Comparison of ENCODE assay signal across 12 cellular contexts in the genomic region with DNA sequence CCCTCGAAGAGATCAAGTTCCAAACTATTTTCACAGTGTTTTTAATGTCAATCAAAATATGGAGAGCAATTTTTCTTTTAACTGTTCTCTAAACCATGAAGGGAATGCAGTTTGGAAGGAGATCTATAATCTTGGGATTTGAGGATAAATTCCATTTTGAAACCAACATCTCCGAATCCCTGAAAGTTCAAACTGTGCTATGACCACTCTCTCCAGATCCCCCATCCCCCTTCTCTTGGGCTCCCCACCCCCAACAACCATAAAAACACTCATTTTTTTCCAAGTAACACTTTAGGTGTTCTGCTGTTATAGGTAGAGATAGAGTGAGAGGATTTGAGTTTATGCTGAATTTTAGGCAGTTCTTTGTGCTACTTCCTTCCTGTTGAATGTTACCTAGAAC. TPM values are rescaled to one million over a fixed set of nuclear protein-coding genes. Genes with fewer than 3 reads are reported as not detected.
DNase-seq lines count a peak whose midpoint lies in the region; ATAC-seq and TF ChIP-seq lines count a peak whose summit lies in the region.
"Had no signal": no experiment of that assay in that cellular context is flagged by ENCODE, and none has a peak within 500 bp of the region (broad histone marks: within the 10 kb centered on the region; RNA-seq: fewer than 3 reads in every experiment).

No MANE protein-coding gene starts in this region.

- no peak for ATAC-seq in GM18505 (IDR thresholded peaks at IDR 0.05; ENCODE audit: unreplicated experiment)
- ATAC-seq in effector memory CD8-positive, alpha-beta T cell (replicated peaks) = no peak

- H3K27ac ChIP-seq in SJCRH30 = no peak overlapping the region
- H3K27ac ChIP-seq in parathyroid adenoma = no peak overlapping the region
- H3K27ac ChIP-seq: C4-2B had no signal

- H3K4me1 ChIP-seq in SJCRH30 (peaks cover 10% of the 10 kb centered on the region; the same call in 1 of the 2 replicates), parathyroid adenoma (peaks cover 13% of the 10 kb centered on the region)

- no peak overlapping the region for H2AFZ ChIP-seq in parathyroid adenoma

- no peaks in the 10 kb centered on the region for H3K36me3 Mint-ChIP-seq in effector memory CD8-positive, alpha-beta T cell (ENCODE audit: insufficient read depth)

- no peaks in the 10 kb centered on the region for H3K9me3 Mint-ChIP-seq in effector memory CD8-positive, alpha-beta T cell

- CTCF ChIA-PET in AG04449 (lab: Yijun Ruan, JAX) = interaction anchor here (1.2 to 2.7 kb wide), 2 partner anchors 57 to 91 kb away, joined by 8 to 12 read pairs; no protein-coding TSS in a partner anchor

- TF ChIP-seq POLR2A in GM18505 (IDR thresholded peaks at IDR 0.05; ENCODE audit: borderline replicate concordance, extremely low read depth, insufficient read depth, insufficient read length) = no peak

- H3K4me2 ChIP-seq in parathyroid adenoma (ENCODE audit: low read length) = no peak overlapping the region

- H3K79me2 ChIP-seq in parathyroid adenoma = no peaks in the 10 kb centered on the region

- no peak for DNase-seq in AG04449 (ENCODE audit: low read depth, low spot score)
- no peak for DNase-seq in SJCRH30
- DNase-seq in fibroblast of peridontal ligament (ENCODE audit: extremely low read depth) = peak; percentile 65
- no peak for DNase-seq in effector memory CD8-positive, alpha-beta T cell
- no peak for DNase-seq in posterior cingulate gyrus
- DNase-seq in HuH-7 (ENCODE audit: low spot score) = no peak
- DNase-seq: activated T-cell treated with anti-CD3 and anti-CD28 coated beads, Interleukin-2, amount 50 U/mL, for 1 hour; NCI-H748 treated with DMSO at 0.1 percent for 48 hours; stimulated activated CD4-positive, alpha-beta T cell treated with anti-CD3 and anti-CD28 coated beads, Interleukin-4, amount 100 ng/mL, for 4 hours had no signal

- POLR2A ChIA-PET in AG04449 (lab: Yijun Ruan, JAX) = interaction anchor here (1.5 to 2.7 kb wide), 3 partner anchors 14 to 91 kb away, joined by 7 to 28 read pairs (median 20); no protein-coding TSS in a partner anchor

- no peak for TF ChIP-seq CTCF in AG04449 (IDR thresholded peaks at IDR 0.05; ENCODE audit: insufficient read depth, low read length, missing control alignments)
- TF ChIP-seq CTCF in parathyroid adenoma (IDR thresholded peaks at IDR 0.05) = no peak

- H3K9me3 ChIP-seq in SJCRH30 (replicated peaks) (no peaks in the 10 kb centered on the region), parathyroid adenoma (ENCODE audit: control insufficient read depth, low read length) (no peaks in the 10 kb centered on the region)

- H3K36me3 ChIP-seq in SJCRH30 = no peaks in the 10 kb centered on the region
- H3K36me3 ChIP-seq in parathyroid adenoma (ENCODE audit: control insufficient read depth, insufficient read depth, low read length) = no peaks in the 10 kb centered on the region

- no peak overlapping the region for H3K4me3 Mint-ChIP-seq in effector memory CD8-positive, alpha-beta T cell

- H3K9ac ChIP-seq in parathyroid adenoma = no peak overlapping the region

- H3K27ac Mint-ChIP-seq in effector memory CD8-positive, alpha-beta T cell = no peak overlapping the region

- intact Hi-C loops in posterior cingulate gyrus (cut with DNase I) = no loop called here

- H3K4me1 Mint-ChIP-seq in effector memory CD8-positive, alpha-beta T cell (ENCODE audit: low read depth in 2 of 2) = no peaks in the 10 kb centered on the region

- peaks cover 35 to 38% of the 10 kb centered on the region in 2 donors for H3K27me3 Mint-ChIP-seq in effector memory CD8-positive, alpha-beta T cell

- H3K27me3 ChIP-seq in SJCRH30 (no peaks in the 10 kb centered on the region), parathyroid adenoma (ENCODE audit: control insufficient read depth, insufficient read depth, low read length) (no peaks in the 10 kb centered on the region)

- H3K4me3 ChIP-seq in AG04449 (ENCODE audit: low read depth, low read length) = peak overlapping the region; percentile 83
- peak overlapping the region; percentile 59 for H3K4me3 ChIP-seq in SJCRH30
- peak overlapping the region; percentile 7 for H3K4me3 ChIP-seq in parathyroid adenoma (ENCODE audit: low read depth, low read length)

RNA-seq across cellular contexts. Expression of gene CALD1, which starts 1.7 kb away (rescaled TPM):
- 102 and 113 TPM in 2 replicates for total RNA-seq in SJCRH30 (2014; rRNA removed; shearing (Covaris generic))

Comparison
In these comparisons a context has a peak if more than half of its experiments do, and no peak if none do; other contexts are left out.
1. H3K4me3 ChIP-seq: peak in every context shown above with its lines; median percentile 83 in AG04449; 59 in SJCRH30; 7 in parathyroid adenoma.